8 cellular contexts compared by ENCODE assay signal in genomic region chr5:71447218-71447808, GRCh38. TPM values are rescaled to one million over a fixed set of nuclear protein-coding genes. Genes with fewer than 3 reads are reported as not detected.
DNase-seq lines count a peak whose midpoint lies in the region; ATAC-seq and TF ChIP-seq lines count a peak whose summit lies in the region.
"Not testable (repeated sequence)": the region's sequence is repeated elsewhere in the genome, so short reads cannot be mapped to it uniquely, and the experiment has no call there.

No MANE protein-coding gene starts in this region.

- H3K27ac ChIP-seq in CD4-positive, alpha-beta memory T cell (ENCODE audit: low read depth, low read length); mammary epithelial cell (ENCODE audit: insufficient read depth, low read depth, low read length): not testable (repeated sequence)

- H3K79me2 ChIP-seq in mammary epithelial cell (ENCODE audit: insufficient read depth, low read length), result not testable (repeated sequence)

- not testable (repeated sequence) for H3K4me2 ChIP-seq in mammary epithelial cell (ENCODE audit: insufficient read depth, low read depth, low read length)

- not testable (repeated sequence) for H3K4me3 ChIP-seq in CD4-positive, alpha-beta memory T cell (ENCODE audit: low read length in 2 of 2); mammary epithelial cell (replicated peaks in 1 of 3; ENCODE audit: insufficient read depth in 1 of 3, low read depth in 2 of 3, low read length in 3 of 3); kidney epithelial cell (ENCODE audit: low read depth, low read length)

- not testable (repeated sequence) for H3K9ac ChIP-seq in mammary epithelial cell (ENCODE audit: insufficient read depth, low read length)

- not testable (repeated sequence) for H3K36me3 Mint-ChIP-seq in CD4-positive, alpha-beta memory T cell; WTC11

- 0% methylated on average over 5 of the region's 6 CpGs for WGBS in mammary epithelial cell (ENCODE audit: low coverage, missing lambda C conversion rate)

- not testable (repeated sequence) for H2AFZ ChIP-seq in mammary epithelial cell (ENCODE audit: low read depth, low read length)

- not testable (repeated sequence) for H4K20me1 ChIP-seq in mammary epithelial cell (ENCODE audit: insufficient read depth, low read length)

- BruUV-seq in mammary epithelial cell (replicated peaks; lab: Mats Ljungman, UMichigan), result not testable (repeated sequence)

- H3K9me3 Mint-ChIP-seq in CD4-positive, alpha-beta memory T cell; WTC11: not testable (repeated sequence)

- 0 out of 2 replicates have a peak, but pooled peaks have one; percentile 20 for TF ChIP-seq CTCF in WTC11 (IDR thresholded peaks at IDR 0.05)
- TF ChIP-seq CTCF in mammary epithelial cell (conservative IDR thresholded peaks at IDR 0.05 in 1 of 2, IDR thresholded peaks at IDR 0.05 in 1 of 2; ENCODE audit: extremely low read depth in 1 of 2, insufficient read depth in 1 of 2, low read depth in 1 of 2, low read length in 2 of 2), result peak; percentile 20 to 44
- peak; percentile 45 for TF ChIP-seq CTCF in kidney epithelial cell (IDR thresholded peaks at IDR 0.05; ENCODE audit: insufficient read depth, low read length, poor library complexity, severe bottlenecking)

- H3K27me3 Mint-ChIP-seq in CD4-positive, alpha-beta memory T cell, result peaks cover 11 to 28% of the 10 kb centered on the region in 2 donors
- H3K27me3 Mint-ChIP-seq in WTC11 (ENCODE audit: low read depth), result peaks cover 19% of the 10 kb centered on the region

- not testable (repeated sequence) for H3K9me3 ChIP-seq in CD4-positive, alpha-beta memory T cell (ENCODE audit: control insufficient read depth in 1 of 2, low read length in 2 of 2); mammary epithelial cell (replicated peaks; ENCODE audit: insufficient read depth, low read length)

- CTCF ChIA-PET in CD4-positive, alpha-beta memory T cell (lab: Charles Lee; ENCODE audit: partially characterized antibody); WTC11 (lab: Charles Lee); mammary epithelial cell (lab: Charles Lee; ENCODE audit: low non-redundant PET): not testable (repeated sequence)

- intact Hi-C loops in CD4-positive, alpha-beta memory T cell (cut with micrococcal nuclease); mammary epithelial cell (cut with micrococcal nuclease): not testable (repeated sequence)

- dilution Hi-C loops in mammary epithelial cell (cut with HindIII; ENCODE audit: low sequenced_read_pairs), result not testable (repeated sequence)

- H3K27me3 ChIP-seq in CD4-positive, alpha-beta memory T cell (ENCODE audit: insufficient read depth, low read length); mammary epithelial cell (ENCODE audit: insufficient read depth, low read length); kidney epithelial cell (ENCODE audit: control insufficient read depth, insufficient read depth, low read length): not testable (repeated sequence)

- DNase-seq in CD4-positive, alpha-beta memory T cell, result peak; percentile 42 to 53 (median 51)
- DNase-seq in NCI-H446 treated with DMSO at 0.1 percent for 48 hours (lab: John Stamatoyannopoulos, UW) (peak; percentile 39), WTC11 (ENCODE audit: low spot score) (peak; percentile 72), mammary epithelial cell (peak; percentile 35)
- not testable (repeated sequence) for DNase-seq in kidney epithelial cell (ENCODE audit: low read depth)
- peak; percentile 44 for DNase-seq in stimulated activated CD4-positive, alpha-beta T cell treated with anti-CD3 and anti-CD28 coated beads, Interleukin-4, amount 100 ng/mL, for 1 hour

- H3K4me3 Mint-ChIP-seq in CD4-positive, alpha-beta memory T cell; WTC11: not testable (repeated sequence)

- H3K4me1 Mint-ChIP-seq in CD4-positive, alpha-beta memory T cell, result peaks cover 3 to 12% (median 10%) of the 10 kb centered on the region in 4 donors
- peaks cover 16% of the 10 kb centered on the region for H3K4me1 Mint-ChIP-seq in WTC11

- not testable (repeated sequence) for H3K27ac Mint-ChIP-seq in CD4-positive, alpha-beta memory T cell; WTC11

- POLR2A ChIA-PET in CD4-positive, alpha-beta memory T cell (lab: Charles Lee; ENCODE audit: partially characterized antibody); WTC11 (lab: Charles Lee): not testable (repeated sequence)

- H3K36me3 ChIP-seq in CD4-positive, alpha-beta memory T cell (ENCODE audit: insufficient read depth, low read length); mammary epithelial cell (ENCODE audit: insufficient read depth, low read length); kidney epithelial cell (ENCODE audit: control insufficient read depth, insufficient read depth, low read length): not testable (repeated sequence)

- in situ Hi-C loops in mammary epithelial cell (cut with MboI; ENCODE audit: low sequenced_read_pairs in 2 of 2), result not testable (repeated sequence)

- not testable (repeated sequence) for H3K4me1 ChIP-seq in CD4-positive, alpha-beta memory T cell (ENCODE audit: insufficient read depth, low read length); mammary epithelial cell (ENCODE audit: insufficient read depth, low read length)

- ATAC-seq in GM19438 (IDR thresholded peaks at IDR 0.05; ENCODE audit: low read depth, unreplicated experiment) (peak; percentile 83), HG03378 (IDR thresholded peaks at IDR 0.05; ENCODE audit: unreplicated experiment) (peak; percentile 72), WTC11 (peak; percentile 97)

RNA-seq across cellular contexts. Expression of gene BDP1, which starts 8.1 kb away (rescaled TPM):
- 10 to 100 TPM; 45.1 to 47.9 TPM for total RNA-seq in CD4-positive, alpha-beta memory T cell
- 10 to 100 TPM in 1 of 2 donors, 1 to 10 TPM in 1; 3.8 to 19.2 TPM for polyA plus RNA-seq in CD4-positive, alpha-beta memory T cell
- total RNA-seq in WTC11 (2021), result 27.6 to 34.7 TPM (median 29.1 TPM) in 3 replicates
- total RNA-seq in mammary epithelial cell, result 10 to 100 TPM; 18.7 to 26.4 TPM
- polyA plus RNA-seq in mammary epithelial cell, result 6.1 TPM
- polyA minus RNA-seq in mammary epithelial cell, result 16.1 TPM
- 22.7 and 24.1 TPM in 2 replicates for total RNA-seq in kidney epithelial cell
